In the genomic region with DNA sequence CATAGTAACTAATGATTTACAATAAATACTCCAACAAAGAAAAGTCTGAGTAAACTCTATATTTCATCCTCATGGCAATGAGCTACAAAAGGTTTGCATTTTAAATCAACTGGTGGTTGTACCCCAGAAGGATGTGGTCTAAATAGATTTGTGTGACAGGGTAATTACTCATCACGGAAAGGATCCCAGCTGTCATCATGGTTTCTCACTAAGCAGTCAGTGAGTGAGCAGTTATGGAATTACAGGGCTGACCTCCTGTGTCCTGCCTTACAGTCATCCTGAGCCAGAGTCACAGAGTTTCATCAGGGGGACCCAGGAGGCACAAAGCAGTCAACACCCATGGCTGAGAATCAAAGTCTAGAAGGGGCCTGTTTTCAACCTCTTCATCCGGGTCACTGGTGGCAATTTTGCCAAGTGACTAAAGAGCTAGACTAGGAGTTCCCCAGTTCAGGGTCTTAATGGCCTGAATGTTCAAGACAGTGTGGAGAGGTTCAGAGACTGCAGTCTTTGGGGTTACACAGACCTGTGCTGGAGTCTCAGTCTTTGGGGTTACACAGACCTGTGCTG, we compare ENCODE assay signal across 7 cellular contexts.
DNase-seq lines count a peak whose midpoint lies in the region; ATAC-seq and TF ChIP-seq lines count a peak whose summit lies in the region.

No MANE protein-coding gene starts in this region.

- no peaks in the 10 kb centered on the region for H3K27me3 Mint-ChIP-seq in stimulated activated naive B cell treated with anti-CD40 and anti-IgM and Interleukin-4, amounts not matched to agents 10 μg/mL and 1 μg/mL and 100 μg/mL, for 72 hours

- H3K36me3 Mint-ChIP-seq in stimulated activated naive B cell treated with anti-CD40 and anti-IgM and Interleukin-4, amounts not matched to agents 10 μg/mL and 1 μg/mL and 100 μg/mL, for 72 hours = peaks cover 1 to 11% of the 10 kb centered on the region in 2 donors

- H3K4me3 Mint-ChIP-seq in stimulated activated naive B cell treated with anti-CD40 and anti-IgM and Interleukin-4, amounts not matched to agents 10 μg/mL and 1 μg/mL and 100 μg/mL, for 72 hours = no peak overlapping the region

- TF ChIP-seq CTCF in epithelial cell of esophagus (IDR thresholded peaks at IDR 0.05; ENCODE audit: insufficient read depth, low read depth, low read length, missing control alignments) = no peak

- H3K9me3 Mint-ChIP-seq in stimulated activated naive B cell treated with anti-CD40 and anti-IgM and Interleukin-4, amounts not matched to agents 10 μg/mL and 1 μg/mL and 100 μg/mL, for 72 hours = peaks cover 0 to 7% of the 10 kb centered on the region in 2 donors

- ATAC-seq in GM18870 (IDR thresholded peaks at IDR 0.05; ENCODE audit: unreplicated experiment) = peak; percentile 96
- peak; percentile 93 for ATAC-seq in HG02759 (IDR thresholded peaks at IDR 0.05; ENCODE audit: unreplicated experiment)
- peak; percentile 87 to 90 for ATAC-seq in stimulated activated naive B cell treated with anti-CD40 and anti-IgM and Interleukin-4, amounts not matched to agents 10 μg/mL and 1 μg/mL and 100 μg/mL, for 72 hours (replicated peaks)

- DNase-seq in RPMI7951 (ENCODE audit: low read depth) (peak; percentile 93), epithelial cell of esophagus (ENCODE audit: low read depth) (peak; percentile 96), hypothalamus (lab: John Stamatoyannopoulos, UW) (no peak), cerebellar cortex (ENCODE audit: low spot score) (no peak)
- DNase-seq in stimulated activated naive B cell treated with anti-CD40 and anti-IgM and Interleukin-4, amounts not matched to agents 10 μg/mL and 1 μg/mL and 100 μg/mL, for 72 hours = peak; percentile 37

- H3K4me1 Mint-ChIP-seq in stimulated activated naive B cell treated with anti-CD40 and anti-IgM and Interleukin-4, amounts not matched to agents 10 μg/mL and 1 μg/mL and 100 μg/mL, for 72 hours = peaks cover 8 to 15% of the 10 kb centered on the region in 2 donors

- no peak overlapping the region for H3K4me3 ChIP-seq in epithelial cell of esophagus (ENCODE audit: low read length)

- H3K27ac Mint-ChIP-seq in stimulated activated naive B cell treated with anti-CD40 and anti-IgM and Interleukin-4, amounts not matched to agents 10 μg/mL and 1 μg/mL and 100 μg/mL, for 72 hours = no peak overlapping the region

Comparison
In these comparisons a context has a peak if more than half of its experiments do, and no peak if none do; other contexts are left out.
1. DNase-seq: peak in RPMI7951 (single experiment), epithelial cell of esophagus (single experiment) and stimulated activated naive B cell treated with anti-CD40 and anti-IgM and Interleukin-4, amounts not matched to agents 10 μg/mL and 1 μg/mL and 100 μg/mL, for 72 hours (single experiment); none in hypothalamus (0 of 51) and cerebellar cortex (single experiment).
2. Peak in every context shown above with its lines, with median percentiles within 50 percentile points of each other: ATAC-seq.